Comparison of ENCODE assay signal across 13 cellular contexts in the genomic region with DNA sequence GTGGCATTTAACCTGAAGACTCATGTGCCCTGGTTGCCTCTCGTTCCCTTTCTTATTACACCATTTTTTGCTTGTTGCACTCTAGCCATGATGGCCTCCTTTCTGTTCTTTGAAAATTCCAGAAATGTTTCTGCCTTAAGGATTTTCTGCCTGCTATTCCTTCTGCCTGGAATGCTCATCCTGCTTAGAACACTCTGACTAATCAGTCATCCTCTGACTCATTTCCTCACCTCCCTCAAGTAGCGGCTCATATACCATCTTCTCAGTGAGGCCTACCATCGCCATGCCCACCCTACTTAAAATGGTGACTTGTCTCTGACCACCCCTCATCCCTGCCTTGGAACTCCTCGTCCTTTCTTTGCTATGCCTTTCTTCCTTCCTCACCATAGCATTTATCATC.
DNase-seq lines count a peak whose midpoint lies in the region; TF ChIP-seq lines count a peak whose summit lies in the region.
"Had no signal": no experiment of that assay in that cellular context is flagged by ENCODE, and none has a peak within 500 bp of the region (broad histone marks: within the 10 kb centered on the region; RNA-seq: fewer than 3 reads in every experiment).

No MANE protein-coding gene starts in this region.

- no peaks in the 10 kb centered on the region for H3K27me3 ChIP-seq in thyroid gland
- H3K27me3 ChIP-seq: SJCRH30 had no signal

- 78 to 83% methylated on average over 4 of the region's 4 CpGs for WGBS in thyroid gland, 2 donors
- WGBS in lower leg skin, 2 donors, result 68 to 75% methylated on average over 4 of the region's 4 CpGs

- H3K4me1 ChIP-seq in thyroid gland, result no peaks in the 10 kb centered on the region
- H3K4me1 ChIP-seq: SJCRH30 had no signal

- intact Hi-C loops in thyroid gland (cut with DNase I), result no loop called here
- intact Hi-C loops in lower leg skin (cut with DNase I; ENCODE audit: low total_unique reads), result no loop called here

- TF ChIP-seq POLR2A in thyroid gland (IDR thresholded peaks at IDR 0.05) (no peak), lower leg skin (IDR thresholded peaks at IDR 0.05) (no peak)

- no peaks in the 10 kb centered on the region for H3K9me3 ChIP-seq in thyroid gland
- H3K9me3 ChIP-seq: SJCRH30 had no signal

- TF ChIP-seq CTCF in AG09319 (IDR thresholded peaks at IDR 0.05; ENCODE audit: low read depth, low read length) (no peak), thyroid gland (IDR thresholded peaks at IDR 0.05) (no peak), lower leg skin (IDR thresholded peaks at IDR 0.05) (no peak)

- no peak overlapping the region for H3K27ac ChIP-seq in thyroid gland
- H3K27ac ChIP-seq: SJCRH30 had no signal

- no peaks in the 10 kb centered on the region for H3K36me3 ChIP-seq in thyroid gland
- H3K36me3 ChIP-seq: SJCRH30 had no signal

- H3K4me3 ChIP-seq in thyroid gland (replicated peaks in 1 of 3) (no peak overlapping the region), lower leg skin (ENCODE audit: low read depth, poor library complexity, severe bottlenecking) (no peak overlapping the region)
- H3K4me3 ChIP-seq: SJCRH30 had no signal

- DNase-seq in AG09319 (ENCODE audit: extremely low read depth, low read depth), result peak; percentile 4
- DNase-seq in M059J (ENCODE audit: low read depth), result peak; percentile 76
- peak; percentile 46 for DNase-seq in dedifferentiated amniotic fluid mesenchymal stem cell (ENCODE audit: extremely low spot score)
- peak; percentile 88 for DNase-seq in kidney tubule cell (ENCODE audit: low spot score)
- DNase-seq in stimulated activated CD8-positive, alpha-beta memory T cell treated with anti-CD3 and anti-CD28 coated beads, Interleukin-4, amount 100 ng/mL, for 48 hours, result no peak
- DNase-seq in SHP77 (lab: John Stamatoyannopoulos, UW), result no peak
- DNase-seq in thyroid gland, result no peak
- DNase-seq in lower leg skin (ENCODE audit: low spot score in 2 of 2), result no peak
- DNase-seq: activated CD4-positive, alpha-beta T cell treated with anti-CD3 and anti-CD28 coated beads for 1 hour; CD4-positive, alpha-beta memory T cell; NCI-H510A treated with DMSO at 0.1 percent for 48 hours; retina; SJCRH30 had no signal

Comparison
In these comparisons a context has a peak if more than half of its experiments do, and no peak if none do; other contexts are left out.
1. DNase-seq: peak in AG09319 (single experiment), M059J (single experiment), dedifferentiated amniotic fluid mesenchymal stem cell (single experiment) and kidney tubule cell (single experiment); none in stimulated activated CD8-positive, alpha-beta memory T cell treated with anti-CD3 and anti-CD28 coated beads, Interleukin-4, amount 100 ng/mL, for 48 hours (single experiment), SHP77 (0 of 2), thyroid gland (0 of 2) and lower leg skin (0 of 2).